In genomic region chr5:38465045-38465444, GRCh38 we compare ENCODE assay signal across 15 cellular contexts.
DNase-seq lines count a peak whose midpoint lies in the region; ATAC-seq and TF ChIP-seq lines count a peak whose summit lies in the region.
"Had no signal": no experiment of that assay in that cellular context is flagged by ENCODE, and none has a peak within 500 bp of the region (broad histone marks: within the 10 kb centered on the region; RNA-seq: fewer than 3 reads in every experiment).

No MANE protein-coding gene starts in this region.

- H3K27me3 ChIP-seq in psoas muscle (ENCODE audit: insufficient read depth in 3 of 3, low read length in 2 of 3), result no peaks in the 10 kb centered on the region

- WGBS in psoas muscle, 3 donors, result 51 to 58% (median 53%) methylated on average over 2 of the region's 2 CpGs

- H3K36me3 ChIP-seq in psoas muscle (ENCODE audit: insufficient read depth in 1 of 2, low read depth in 1 of 2), result peaks cover 0 to 12% of the 10 kb centered on the region in 2 donors

- H3K4me1 ChIP-seq in psoas muscle, result peaks cover 68% of the 10 kb centered on the region

- H3K9me3 ChIP-seq in psoas muscle, result no peaks in the 10 kb centered on the region

- DNase-seq in H4 (ENCODE audit: low spot score) (peak; percentile 46), NCI-H1436 (lab: John Stamatoyannopoulos, UW) (peak; percentile 23), cardiac fibroblast (ENCODE audit: low read depth in 2 of 2) (peak; percentile 39 to 58), psoas muscle (peak; percentile 63 to 82), NAMALWA (ENCODE audit: low spot score) (no peak), activated gamma-delta T cell (lab: John Stamatoyannopoulos, UW) (no peak), caudate nucleus (lab: John Stamatoyannopoulos, UW) (no peak)
- DNase-seq: activated CD4-positive, alpha-beta T cell treated with anti-CD3 and anti-CD28 coated beads for 36 hours; activated T-cell treated with anti-CD3 and anti-CD28 coated beads, Interleukin-2, amount 50 U/mL, for 72 hours; CD4-positive, CD25-positive, alpha-beta regulatory T cell; dermis blood vessel endothelial cell; KG1; naive thymus-derived CD4-positive, alpha-beta T cell; T-helper 17 cell had no signal

- no peak for TF ChIP-seq CTCF in cardiac fibroblast (IDR thresholded peaks at IDR 0.05; ENCODE audit: low read depth, low read length)
- no peak for TF ChIP-seq CTCF in psoas muscle (IDR thresholded peaks at IDR 0.05)

- intact Hi-C loops in psoas muscle (cut with DNase I), result loop anchor here in 1 of 2 donors (5.0 kb wide), 1 partner anchor 87 kb away; no protein-coding TSS in a partner anchor

- peak; percentile 50 to 71 (median 58) for ATAC-seq in psoas muscle
- ATAC-seq in HG02884 (IDR thresholded peaks at IDR 0.05; ENCODE audit: unreplicated experiment), result no peak
- ATAC-seq: activated CD4-positive, alpha-beta T cell treated with anti-CD3 and anti-CD28 coated beads for 36 hours; activated T-cell treated with anti-CD3 and anti-CD28 coated beads, Interleukin-2, amount 50 U/mL, for 72 hours; naive thymus-derived CD4-positive, alpha-beta T cell; T-helper 17 cell had no signal

- no peak overlapping the region for H3K4me3 ChIP-seq in cardiac fibroblast (replicated peaks in 1 of 2; ENCODE audit: low read depth in 2 of 2, low read length in 2 of 2)
- no peak overlapping the region for H3K4me3 ChIP-seq in psoas muscle

- H3K27ac ChIP-seq in psoas muscle (peak overlapping the region; percentile 98), caudate nucleus (ENCODE audit: low read depth, low read length) (no peak overlapping the region)

Comparison
In these comparisons a context has a peak if more than half of its experiments do, and no peak if none do; other contexts are left out.
1. DNase-seq: peak in H4 (single experiment), NCI-H1436 (single experiment), cardiac fibroblast (2 of 2) and psoas muscle (2 of 2); none in NAMALWA (single experiment), activated gamma-delta T cell (single experiment) and caudate nucleus (0 of 61).